In genomic region chr6:15697895-15698294, GRCh38 we compare ENCODE assay signal across 32 cellular contexts.
"Had no signal": no experiment of that assay in that cellular context is flagged by ENCODE, and none has a peak within 500 bp of the region (broad histone marks: within the 10 kb centered on the region; RNA-seq: fewer than 3 reads in every experiment).

No MANE protein-coding gene starts in this region.

- H3K27ac ChIP-seq: adrenal gland, body of pancreas, brain microvascular endothelial cell, breast epithelium, VCaP had no signal

- H3K9me3 ChIP-seq: adrenal gland, body of pancreas, breast epithelium had no signal

- DNase-seq: activated B cell treated with CpG ODN at 0.5 μM for 24 hours; activated CD4-positive, alpha-beta memory T cell treated with anti-CD3 and anti-CD28 coated beads for 36 hours; activated CD4-positive, alpha-beta T cell treated with anti-CD3 and anti-CD28 coated beads for 4 hours; activated CD4-positive, alpha-beta T cell treated with anti-CD3 and anti-CD28 coated beads, Interleukin-2, amount 10 ng/mL, durations not matched to agents 24 days and 14 days; activated CD4-positive, alpha-beta T cell treated with anti-CD3 and anti-CD28 coated beads, Interleukin-2, amount 50 U/mL, for 1 hour; activated CD4-positive, alpha-beta T cell treated with anti-CD3 and anti-CD28 coated beads, Interleukin-2, amount 50 U/mL, for 4 hours; activated CD4-positive, CD25-positive, alpha-beta regulatory T cell treated with anti-CD3 and anti-CD28 coated beads, Interleukin-2, amount 50 U/mL, for 72 hours; activated CD8-positive, alpha-beta memory T cell treated with anti-CD3 and anti-CD28 coated beads, Interleukin-2, amount 50 U/mL, for 4 hours; activated CD8-positive, alpha-beta T cell treated with anti-CD3 and anti-CD28 coated beads for 36 hours; activated effector memory CD4-positive, alpha-beta T cell treated with anti-CD3 and anti-CD28 coated beads, Interleukin-2, amount 50 U/mL, for 16 hours; activated gamma-delta T cell treated with Interleukin-2 at 50 U/mL for 16 hours; activated naive CD4-positive, alpha-beta T cell; activated naive CD4-positive, alpha-beta T cell treated with anti-CD3 and anti-CD28 coated beads for 36 hours; activated naive CD4-positive, alpha-beta T cell treated with anti-CD3 and anti-CD28 coated beads, Interleukin-2, amount 50 U/mL, for 16 hours; activated naive CD8-positive, alpha-beta T cell treated with anti-CD3 and anti-CD28 coated beads for 36 hours; activated T-cell treated with anti-CD3 and anti-CD28 coated beads for 4 hours; activated T-cell treated with anti-CD3 and anti-CD28 coated beads, Interleukin-2, amount 50 U/mL, for 1 hour; activated T-cell treated with anti-CD3 and anti-CD28 coated beads, Interleukin-2, amount 50 U/mL, for 4 hours; activated T-cell treated with anti-CD3 and anti-CD28 coated beads, Interleukin-2, amount 50 U/mL, for 72 hours; adrenal gland; amniotic stem cell; aorta; body of pancreas; brain microvascular endothelial cell; caudate nucleus; cerebellar nuclear complex; T-helper 2 cell; T-helper 9 cell had no signal

- H3K27me3 ChIP-seq: adrenal gland, body of pancreas, breast epithelium had no signal

- FAIRE-seq: astrocyte, TTC549 had no signal

- H3K36me3 ChIP-seq: adrenal gland, brain microvascular endothelial cell, breast epithelium had no signal

- H3K4me1 ChIP-seq: adrenal gland, body of pancreas, breast epithelium had no signal

- H3K4me3 ChIP-seq: adrenal gland, body of pancreas, breast epithelium had no signal
